Comparison of ENCODE assay signal across 8 cellular contexts in the genomic region with DNA sequence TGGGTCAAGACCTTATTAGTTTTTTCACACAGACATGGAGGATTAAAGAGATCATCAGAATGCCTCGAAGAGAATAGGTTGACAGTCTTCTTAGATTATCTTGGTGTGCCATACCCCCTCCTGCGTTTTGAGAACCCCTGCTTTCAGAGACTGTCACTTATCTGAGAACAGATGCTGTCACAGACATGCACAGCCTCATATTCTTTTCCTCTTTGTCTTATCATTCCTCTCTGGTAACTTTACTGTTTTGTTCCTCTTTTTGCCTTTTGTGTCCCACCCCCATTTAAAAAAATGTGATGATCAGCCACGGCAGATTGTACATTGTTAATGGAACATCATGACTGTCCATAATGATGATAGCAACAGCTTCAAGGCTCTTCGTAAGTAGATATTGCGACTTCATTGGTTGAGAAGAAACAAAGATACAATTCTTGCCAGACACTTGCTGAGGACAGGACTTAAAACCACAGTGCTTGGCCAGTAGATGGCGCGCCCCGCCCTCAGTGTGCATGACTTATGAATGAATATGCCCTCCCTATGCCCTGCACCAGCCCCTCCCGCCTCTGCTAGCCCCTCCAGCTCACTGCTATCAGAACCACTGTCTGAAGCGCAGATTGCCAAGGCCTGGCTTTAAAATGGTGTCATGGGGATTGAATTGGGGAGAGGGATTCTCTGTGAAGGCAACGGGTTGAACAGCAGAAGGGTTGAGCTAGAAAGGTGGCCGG. TPM values are rescaled to one million over a fixed set of nuclear protein-coding genes. Genes with fewer than 3 reads are reported as not detected.
DNase-seq lines count a peak whose midpoint lies in the region; ATAC-seq and TF ChIP-seq lines count a peak whose summit lies in the region.

No MANE protein-coding gene starts in this region.

- no peaks in the 10 kb centered on the region for H3K9me3 ChIP-seq in upper lobe of right lung

- ATAC-seq in GM21576 (IDR thresholded peaks at IDR 0.05; ENCODE audit: unreplicated experiment), result peak; percentile 36
- peak; percentile 60 for ATAC-seq in upper lobe of right lung

- no peaks in the 10 kb centered on the region for H3K36me3 ChIP-seq in upper lobe of right lung

- DNase-seq in NCI-H1417 (lab: John Stamatoyannopoulos, UW) (peak; percentile 54 to 84 (median 75)), SKM-1 treated with dmso at 0.1 percent for 144 hours (lab: John Stamatoyannopoulos, UW; ENCODE audit: unreplicated experiment) (peak; percentile 76), glomerular visceral epithelial cell (ENCODE audit: extremely low spot score) (peak; percentile 87), posterior cingulate gyrus (peak; percentile 72 to 98 (median 86)), upper lobe of right lung (peak; percentile 93)
- peak; percentile 94 for DNase-seq in activated naive CD4-positive, alpha-beta T cell treated with anti-CD3 and anti-CD28 coated beads for 36 hours

- no peaks in the 10 kb centered on the region for H3K27me3 ChIP-seq in upper lobe of right lung

- H3K4me1 Mint-ChIP-seq in activated naive CD4-positive, alpha-beta T cell treated with anti-CD3 and anti-CD28 coated beads for 36 hours (ENCODE audit: low read depth), result peaks cover 24% of the 10 kb centered on the region

- no peaks in the 10 kb centered on the region for H3K27me3 Mint-ChIP-seq in activated naive CD4-positive, alpha-beta T cell treated with anti-CD3 and anti-CD28 coated beads for 36 hours (ENCODE audit: low read depth)

- H3K4me3 ChIP-seq in upper lobe of right lung, result no peak overlapping the region

- TF ChIP-seq CTCF in C4-2B (conservative IDR thresholded peaks at IDR 0.05) (peak; percentile 97), upper lobe of right lung (IDR thresholded peaks at IDR 0.05) (peak; percentile 86)

- H3K4me3 Mint-ChIP-seq in activated naive CD4-positive, alpha-beta T cell treated with anti-CD3 and anti-CD28 coated beads for 36 hours, result peak overlapping the region; percentile 28

- H3K4me1 ChIP-seq in upper lobe of right lung, result peaks cover 13% of the 10 kb centered on the region

- H3K27ac Mint-ChIP-seq in activated naive CD4-positive, alpha-beta T cell treated with anti-CD3 and anti-CD28 coated beads for 36 hours, result peak overlapping the region; percentile 10

- H3K27ac ChIP-seq in C4-2B (no peak overlapping the region), upper lobe of right lung (no peak overlapping the region)

- no peaks in the 10 kb centered on the region for H3K9me3 Mint-ChIP-seq in activated naive CD4-positive, alpha-beta T cell treated with anti-CD3 and anti-CD28 coated beads for 36 hours

- CTCF ChIA-PET in activated naive CD4-positive, alpha-beta T cell treated with anti-CD3 and anti-CD28 coated beads for 36 hours (lab: Charles Lee), result interaction anchor here (0.5 to 13.0 kb wide), 39 partner anchors 9 to 504 kb away, joined by 3 to 245 read pairs (median 4); a partner anchor contains a TSS

- intact Hi-C loops in activated naive CD4-positive, alpha-beta T cell treated with anti-CD3 and anti-CD28 coated beads for 36 hours (cut with micrococcal nuclease), result loop anchor here (1.0 to 10.0 kb wide), 7 partner anchors 229 to 648 kb away; a partner anchor contains a TSS
- intact Hi-C loops in posterior cingulate gyrus (cut with DNase I) (loop anchor here (10.0 kb wide), 2 partner anchors 250 to 450 kb away; a partner anchor contains a TSS), upper lobe of right lung (cut with DNase I) (loop anchor here (10.0 kb wide), 1 partner anchor 320 kb away; no protein-coding TSS in a partner anchor)

- H3K36me3 Mint-ChIP-seq in activated naive CD4-positive, alpha-beta T cell treated with anti-CD3 and anti-CD28 coated beads for 36 hours (ENCODE audit: low read depth), result peaks cover 6% of the 10 kb centered on the region

RNA-seq across cellular contexts. Expression of a gene that starts 2.6 kb away (rescaled TPM):
- 10 to 100 TPM; 58.7 to 60.0 TPM for total RNA-seq in activated naive CD4-positive, alpha-beta T cell treated with anti-CD3 and anti-CD28 coated beads for 36 hours
- 25.4 TPM for total RNA-seq in upper lobe of right lung

RNA-seq across cellular contexts. Expression of a gene that starts 8.1 kb away (rescaled TPM):
- 10 to 100 TPM; 67.8 to 70.7 TPM for total RNA-seq in activated naive CD4-positive, alpha-beta T cell treated with anti-CD3 and anti-CD28 coated beads for 36 hours
- total RNA-seq in upper lobe of right lung, result 43.8 TPM
